Comparison of ENCODE assay signal across 8 cellular contexts in genomic region chr17:76271669-76272540, GRCh38. TPM values are rescaled to one million over a fixed set of nuclear protein-coding genes. Genes with fewer than 3 reads are reported as not detected.
DNase-seq lines count a peak whose midpoint lies in the region; ATAC-seq lines count a peak whose summit lies in the region.

No MANE protein-coding gene starts in this region.

- no peak for ATAC-seq in Right ventricle myocardium inferior
- ATAC-seq in Right ventricle myocardium superior (ENCODE audit: poor library complexity), result no peak
- peak; percentile 38 for ATAC-seq in HG03571 (IDR thresholded peaks at IDR 0.05; ENCODE audit: unreplicated experiment)
- peak; percentile 50 for ATAC-seq in left colon
- ATAC-seq in GM18519 (IDR thresholded peaks at IDR 0.05; ENCODE audit: low FRiP score, unreplicated experiment), result no peak

- DNase-seq in Right ventricle myocardium inferior (ENCODE audit: missing footprints) (peak; percentile 78), Right ventricle myocardium superior (no peak), left colon (peak; percentile 64 to 73), DMS79 treated with DMSO at 0.1 percent for 48 hours (lab: John Stamatoyannopoulos, UW) (no peak)
- peak; percentile 74 for DNase-seq in activated T-helper 9 cell treated with anti-CD3 and anti-CD28 coated beads, Interleukin-2, amount 50 U/mL, for 16 hours (ENCODE audit: low read depth)
- DNase-seq in stimulated activated CD8-positive, alpha-beta memory T cell treated with anti-CD3 and anti-CD28 coated beads, Interleukin-15, amount 100 ng/mL, for 48 hours (ENCODE audit: low read depth in 2 of 2), result peak; percentile 92

- intact Hi-C loops in Right ventricle myocardium inferior (cut with DNase I), result no loop called here
- intact Hi-C loops in Right ventricle myocardium superior (cut with DNase I), result no loop called here
- intact Hi-C loops in left colon (cut with DNase I, micrococcal nuclease), result loop anchor here in 1 of 2 donors (10.0 kb wide), 1 partner anchor 147 kb away; no protein-coding TSS in a partner anchor

RNA-seq across cellular contexts. Expression of gene UBALD2, which starts 6.8 kb away (rescaled TPM):
- total RNA-seq in Right ventricle myocardium inferior (30.4 TPM), Right ventricle myocardium superior (28.1 TPM), left colon (100 to 1,000 TPM in 1 of 2 donors, 10 to 100 TPM in 1; 75.6 to 113 TPM)

RNA-seq across cellular contexts. Expression of gene RNF157, which starts 31.6 kb away (rescaled TPM):
- 19.4 TPM for total RNA-seq in Right ventricle myocardium inferior
- 18.5 TPM for total RNA-seq in Right ventricle myocardium superior
- 10 to 100 TPM; 23.6 to 89.3 TPM for total RNA-seq in left colon

RNA-seq across cellular contexts. Expression of gene QRICH2, which starts 36.2 kb away (rescaled TPM):
- total RNA-seq in Right ventricle myocardium inferior, result 3.6 TPM
- total RNA-seq in Right ventricle myocardium superior, result 2.6 TPM
- total RNA-seq in left colon, result 1 to 10 TPM; 1.9 to 2.3 TPM

Comparison
In these comparisons a context has a peak if more than half of its experiments do, and no peak if none do; other contexts are left out.
1. DNase-seq: peak in Right ventricle myocardium inferior (single experiment), activated T-helper 9 cell treated with anti-CD3 and anti-CD28 coated beads, Interleukin-2, amount 50 U/mL, for 16 hours (single experiment), left colon (2 of 2) and stimulated activated CD8-positive, alpha-beta memory T cell treated with anti-CD3 and anti-CD28 coated beads, Interleukin-15, amount 100 ng/mL, for 48 hours (2 of 2); none in Right ventricle myocardium superior (single experiment) and DMS79 treated with DMSO at 0.1 percent for 48 hours (single experiment).
2. ATAC-seq: peak in HG03571 (single experiment) and left colon (single experiment); none in Right ventricle myocardium inferior (single experiment), Right ventricle myocardium superior (single experiment) and GM18519 (single experiment).